In the genomic region with DNA sequence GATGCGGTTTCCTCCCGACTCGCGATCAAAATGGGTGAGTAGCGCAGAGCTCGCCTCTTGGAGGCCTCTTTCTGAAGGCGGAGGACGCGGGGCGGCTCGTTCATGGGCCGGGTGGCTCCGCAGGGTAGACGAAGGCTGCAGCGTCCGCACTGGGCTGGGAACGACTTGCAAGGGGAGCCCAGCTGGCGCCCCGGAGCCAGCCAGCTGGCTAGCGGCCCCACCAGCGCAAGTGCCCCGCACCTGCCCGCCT, we compare ENCODE assay signal across 8 cellular contexts. TPM values are rescaled to one million over a fixed set of nuclear protein-coding genes. Genes with fewer than 3 reads are reported as not detected.
A peak's percentile ranks its signal among the peaks of the same experiment; 100 is the strongest.
DNase-seq lines count a peak whose midpoint lies in the region; ATAC-seq, FAIRE-seq and TF ChIP-seq lines count a peak whose summit lies in the region.

No MANE protein-coding gene starts in this region.

- H3K36me3 ChIP-seq in kidney (ENCODE audit: control insufficient read depth in 1 of 2, insufficient read depth in 2 of 2, low read length in 2 of 2) (peaks cover 3% of the 10 kb centered on the region in 2 donors), thoracic aorta (no peaks in the 10 kb centered on the region)

- H3K27ac ChIP-seq in kidney (ENCODE audit: low read depth in 2 of 2, low read length in 2 of 2) (peak overlapping the region in 1 of 2 donors; percentile 27), thoracic aorta (no peak overlapping the region)

- H3K27me3 Mint-ChIP-seq in activated T-helper 1 cell treated with anti-CD3 and anti-CD28 coated beads, Interleukin-12 subunit alpha, Interleukin-12 subunit beta, Interleukin-2, Interleukin-4 antibody, amounts not matched to agents 30 ng/mL and 10 ng/mL and 1 ng/mL, durations not matched to agents 14 hours and 24 hours and 36 hours (ENCODE audit: insufficient read depth), result no peaks in the 10 kb centered on the region

- no peaks in the 10 kb centered on the region for H3K27me3 ChIP-seq in thoracic aorta (replicated peaks; ENCODE audit: insufficient read depth)

- H3K4me1 ChIP-seq in kidney (ENCODE audit: control insufficient read depth in 1 of 2, insufficient read depth in 1 of 2, low read depth in 1 of 2, low read length in 2 of 2), result peaks cover 5 to 19% of the 10 kb centered on the region in 2 donors
- peaks cover 0 to 12% of the 10 kb centered on the region in 2 donors for H3K4me1 ChIP-seq in thoracic aorta (ENCODE audit: control insufficient read depth in 1 of 2, low read depth in 2 of 2)

- no peak for DNase-seq in activated T-helper 1 cell treated with anti-CD3 and anti-CD28 coated beads, Interleukin-12 subunit alpha, Interleukin-12 subunit beta, Interleukin-2, Interleukin-4 antibody, amounts not matched to agents 30 ng/mL and 10 ng/mL and 1 ng/mL, durations not matched to agents 14 hours and 24 hours and 36 hours (ENCODE audit: low spot score)
- DNase-seq in kidney, result no peak
- DNase-seq in thoracic aorta (ENCODE audit: low spot score), result no peak
- DNase-seq in DMS 273 treated with DMSO at 0.1 percent for 48 hours (lab: John Stamatoyannopoulos, UW), result no peak
- DNase-seq in NCI-H82 treated with DMSO at 0.1 percent for 48 hours (lab: John Stamatoyannopoulos, UW; ENCODE audit: unreplicated experiment), result no peak
- DNase-seq in RKO (ENCODE audit: low spot score), result no peak

- H3K9me3 ChIP-seq in kidney (ENCODE audit: control insufficient read depth in 1 of 2, low read length in 2 of 2), result no peaks in the 10 kb centered on the region
- no peaks in the 10 kb centered on the region for H3K9me3 ChIP-seq in thoracic aorta

- TF ChIP-seq CTCF in kidney (IDR thresholded peaks at IDR 0.05; ENCODE audit: borderline replicate concordance, extremely low read depth, insufficient read depth) (no peak), thoracic aorta (IDR thresholded peaks at IDR 0.05) (no peak)

- H3K4me3 ChIP-seq in kidney (ENCODE audit: low read length in 2 of 2) (peak overlapping the region; percentile 95 to 97), thoracic aorta (peak overlapping the region; percentile 99)

- H3K9ac ChIP-seq in kidney (ENCODE audit: low read length in 2 of 2), result no peak overlapping the region

- no peak for FAIRE-seq in kidney (lab: Jason Lieb, UNC)

- H3K36me3 Mint-ChIP-seq in activated T-helper 1 cell treated with anti-CD3 and anti-CD28 coated beads, Interleukin-12 subunit alpha, Interleukin-12 subunit beta, Interleukin-2, Interleukin-4 antibody, amounts not matched to agents 30 ng/mL and 10 ng/mL and 1 ng/mL, durations not matched to agents 14 hours and 24 hours and 36 hours (ENCODE audit: low read depth), result peaks cover 21% of the 10 kb centered on the region

- no peaks in the 10 kb centered on the region for H3K9me3 Mint-ChIP-seq in activated T-helper 1 cell treated with anti-CD3 and anti-CD28 coated beads, Interleukin-12 subunit alpha, Interleukin-12 subunit beta, Interleukin-2, Interleukin-4 antibody, amounts not matched to agents 30 ng/mL and 10 ng/mL and 1 ng/mL, durations not matched to agents 14 hours and 24 hours and 36 hours

- ATAC-seq in GM18511 (IDR thresholded peaks at IDR 0.05; ENCODE audit: unreplicated experiment) (peak; percentile 13), HG02870 (IDR thresholded peaks at IDR 0.05; ENCODE audit: unreplicated experiment) (peak; percentile 8), thoracic aorta (ENCODE audit: insufficient number of reproducible peaks, low FRiP score, low read depth) (peak; percentile 0)

- intact Hi-C loops in activated T-helper 1 cell treated with anti-CD3 and anti-CD28 coated beads, Interleukin-12 subunit alpha, Interleukin-12 subunit beta, Interleukin-2, Interleukin-4 antibody, amounts not matched to agents 30 ng/mL and 10 ng/mL and 1 ng/mL, durations not matched to agents 14 hours and 24 hours and 36 hours (cut with micrococcal nuclease), result loop anchor here (1.0 kb wide), 4 partner anchors 22 to 537 kb away; a partner anchor contains a TSS
- intact Hi-C loops in kidney (cut with DNase I), result no loop called here

- peaks cover 57% of the 10 kb centered on the region for H3K4me1 Mint-ChIP-seq in activated T-helper 1 cell treated with anti-CD3 and anti-CD28 coated beads, Interleukin-12 subunit alpha, Interleukin-12 subunit beta, Interleukin-2, Interleukin-4 antibody, amounts not matched to agents 30 ng/mL and 10 ng/mL and 1 ng/mL, durations not matched to agents 14 hours and 24 hours and 36 hours (ENCODE audit: low read depth)

- peak overlapping the region; percentile 95 for H3K4me3 Mint-ChIP-seq in activated T-helper 1 cell treated with anti-CD3 and anti-CD28 coated beads, Interleukin-12 subunit alpha, Interleukin-12 subunit beta, Interleukin-2, Interleukin-4 antibody, amounts not matched to agents 30 ng/mL and 10 ng/mL and 1 ng/mL, durations not matched to agents 14 hours and 24 hours and 36 hours

- H3K27ac Mint-ChIP-seq in activated T-helper 1 cell treated with anti-CD3 and anti-CD28 coated beads, Interleukin-12 subunit alpha, Interleukin-12 subunit beta, Interleukin-2, Interleukin-4 antibody, amounts not matched to agents 30 ng/mL and 10 ng/mL and 1 ng/mL, durations not matched to agents 14 hours and 24 hours and 36 hours, result peak overlapping the region; percentile 88

RNA-seq across cellular contexts. Expression of a gene that starts 0.3 kb away (rescaled TPM):
- total RNA-seq in activated T-helper 1 cell treated with anti-CD3 and anti-CD28 coated beads, Interleukin-12 subunit alpha, Interleukin-12 subunit beta, Interleukin-2, Interleukin-4 antibody, amounts not matched to agents 30 ng/mL and 10 ng/mL and 1 ng/mL, durations not matched to agents 14 hours and 24 hours and 36 hours, result 101 and 104 TPM in 2 replicates
- total RNA-seq in kidney (26.0 TPM), thoracic aorta (1 to 10 TPM; 3.1 to 3.5 TPM)
- polyA plus RNA-seq in kidney (ENCODE audit: insufficient read depth, low read depth, low replicate concordance), result 3.1 TPM

RNA-seq across cellular contexts. Expression of a gene that starts 0.7 kb away (rescaled TPM):
- 115 and 118 TPM in 2 replicates for total RNA-seq in activated T-helper 1 cell treated with anti-CD3 and anti-CD28 coated beads, Interleukin-12 subunit alpha, Interleukin-12 subunit beta, Interleukin-2, Interleukin-4 antibody, amounts not matched to agents 30 ng/mL and 10 ng/mL and 1 ng/mL, durations not matched to agents 14 hours and 24 hours and 36 hours
- total RNA-seq in kidney (64.6 TPM), thoracic aorta (10 to 100 TPM; 28.9 to 40.3 TPM)
- 94.9 TPM for polyA plus RNA-seq in kidney (ENCODE audit: insufficient read depth, low read depth, low replicate concordance)

RNA-seq across cellular contexts. Expression of a gene that starts 38.9 kb away (rescaled TPM):
- total RNA-seq in activated T-helper 1 cell treated with anti-CD3 and anti-CD28 coated beads, Interleukin-12 subunit alpha, Interleukin-12 subunit beta, Interleukin-2, Interleukin-4 antibody, amounts not matched to agents 30 ng/mL and 10 ng/mL and 1 ng/mL, durations not matched to agents 14 hours and 24 hours and 36 hours, result 2.1 and 2.4 TPM in 2 replicates
- 1.9 TPM for total RNA-seq in kidney
- 1.1 TPM for polyA plus RNA-seq in kidney (ENCODE audit: insufficient read depth, low read depth, low replicate concordance)
- 1 to 10 TPM in 1 of 2 donors, under 1 TPM in 1; 0.27 to 1.2 TPM for total RNA-seq in thoracic aorta

RNA-seq across cellular contexts. Expression of a gene that starts 47.5 kb away (rescaled TPM):
- 40.5 and 43.3 TPM in 2 replicates for total RNA-seq in activated T-helper 1 cell treated with anti-CD3 and anti-CD28 coated beads, Interleukin-12 subunit alpha, Interleukin-12 subunit beta, Interleukin-2, Interleukin-4 antibody, amounts not matched to agents 30 ng/mL and 10 ng/mL and 1 ng/mL, durations not matched to agents 14 hours and 24 hours and 36 hours
- total RNA-seq in kidney (41.5 TPM), thoracic aorta (10 to 100 TPM; 24.6 to 39.4 TPM)
- 24.3 TPM for polyA plus RNA-seq in kidney (ENCODE audit: insufficient read depth, low read depth, low replicate concordance)
